Comparison of ENCODE assay signal across 1 cellular context in the genomic region with DNA sequence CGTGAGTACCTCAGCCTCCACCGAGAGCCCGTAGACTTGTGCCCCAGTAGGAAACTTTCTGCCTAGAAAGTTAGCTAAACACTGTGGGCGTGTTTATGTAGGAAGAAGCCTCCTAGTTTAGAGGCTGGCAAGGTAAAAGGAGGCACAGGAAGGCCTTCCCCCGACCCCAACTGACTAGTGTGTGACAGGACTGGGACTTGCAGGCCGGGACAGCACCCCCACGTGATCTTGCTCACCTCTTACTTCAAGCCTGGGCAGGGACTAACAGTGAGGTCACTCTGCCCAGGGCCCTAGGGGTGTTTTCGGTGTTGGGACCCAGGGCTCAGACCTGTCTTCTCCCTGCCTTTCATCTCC.
TF ChIP-seq lines count a peak whose summit lies in the region.

No MANE protein-coding gene starts in this region.

TF ChIP-seq in K562, 482 proteins besides CTCF, POLR2A, EP300 and RAD21 (continues in another document):
- TF ChIP-seq, protein P1, sequence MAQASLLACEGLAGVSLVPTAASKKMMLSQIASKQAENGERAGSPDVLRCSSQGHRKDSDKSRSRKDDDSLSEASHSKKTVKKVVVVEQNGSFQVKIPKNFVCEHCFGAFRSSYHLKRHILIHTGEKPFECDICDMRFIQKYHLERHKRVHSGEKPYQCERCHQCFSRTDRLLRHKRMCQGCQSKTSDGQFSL (CRISPR knock-in tag; IDR thresholded peaks at IDR 0.05): no peak
- TF ChIP-seq, protein P1 (tag; IDR thresholded peaks at IDR 0.05): no peak
- TF ChIP-seq LEF1 (IDR thresholded peaks at IDR 0.05) (no peak), ZNF76 (CRISPR knock-in tag; IDR thresholded peaks at IDR 0.05; ENCODE audit: borderline replicate concordance) (no peak), SREBF2 (CRISPR knock-in tag; IDR thresholded peaks at IDR 0.05) (no peak), ZNF583 (CRISPR knock-in tag; IDR thresholded peaks at IDR 0.05) (no peak), ELF1 (tag; IDR thresholded peaks at IDR 0.05) (no peak), JUNB (CRISPR knock-in tag; conservative IDR thresholded peaks at IDR 0.05) (no peak), ARNT (IDR thresholded peaks at IDR 0.05) (no peak), PHB (CRISPR knock-in tag; IDR thresholded peaks at IDR 0.05) (no peak), ZFP30 (CRISPR knock-in tag; IDR thresholded peaks at IDR 0.05; ENCODE audit: borderline replicate concordance) (no peak), ATF7 (IDR thresholded peaks at IDR 0.05) (0 out of 2 replicates have a peak, but pooled peaks have one; percentile 35), FUS (optimal IDR thresholded peaks at IDR 0.05; ENCODE audit: low read depth, low read length) (no peak), RAD51 (IDR thresholded peaks at IDR 0.05; ENCODE audit: borderline replicate concordance, low read depth) (peak; percentile 71), SMC3 (conservative IDR thresholded peaks at IDR 0.05; ENCODE audit: insufficient read depth, low read depth, low read length) (no peak), NRF1 (conservative IDR thresholded peaks at IDR 0.05 in 1 of 2, IDR thresholded peaks at IDR 0.05 in 1 of 2) (0 out of 4 replicates have a peak, but pooled peaks of 1 of the 2 experiments have one; percentile 6), BRD9 (IDR thresholded peaks at IDR 0.05; ENCODE audit: low read depth, partially characterized antibody) (no peak), HDAC2 (IDR thresholded peaks at IDR 0.05) (0 out of 2 replicates have a peak, but pooled peaks have one; percentile 29), HMG20B (CRISPR knock-in tag; IDR thresholded peaks at IDR 0.05) (no peak), HDAC8 (tag; IDR thresholded peaks at IDR 0.05) (no peak), MTA3 (IDR thresholded peaks at IDR 0.05; ENCODE audit: borderline replicate concordance) (0 out of 2 replicates have a peak, but pooled peaks have one; percentile 31), TARDBP (IDR thresholded peaks at IDR 0.05) (no peak), SLC30A9 (CRISPR knock-in tag; IDR thresholded peaks at IDR 0.05) (no peak), PHF8 (IDR thresholded peaks at IDR 0.05; ENCODE audit: borderline replicate concordance, low read length) (peak; percentile 13; the same call in 1 of the 2 replicates), TSC22D4 (tag; IDR thresholded peaks at IDR 0.05) (no peak), ZNF507 (tag; conservative IDR thresholded peaks at IDR 0.05) (no peak), HSF4 (CRISPR knock-in tag; IDR thresholded peaks at IDR 0.05; ENCODE audit: borderline replicate concordance) (peak; percentile 16; the same call in 1 of the 2 replicates), ZNF263 (CRISPR knock-in tag; IDR thresholded peaks at IDR 0.05; ENCODE audit: borderline replicate concordance) (peak; percentile 14; the same call in 1 of the 2 replicates), ZNF253 (CRISPR knock-in tag; conservative IDR thresholded peaks at IDR 0.05) (no peak), NFYB (IDR thresholded peaks at IDR 0.05; ENCODE audit: extremely low read depth, insufficient read length) (no peak), IFI16 (CRISPR knock-in tag; IDR thresholded peaks at IDR 0.05) (no peak), MTA1 (IDR thresholded peaks at IDR 0.05; ENCODE audit: borderline replicate concordance) (no peak), FOXA3 (CRISPR knock-in tag; conservative IDR thresholded peaks at IDR 0.05 in 1 of 2, IDR thresholded peaks at IDR 0.05 in 1 of 2) (no peak), CC2D1A (IDR thresholded peaks at IDR 0.05) (no peak), BMI1 (IDR thresholded peaks at IDR 0.05; ENCODE audit: low read length) (no peak), HEY1 (CRISPR knock-in tag; IDR thresholded peaks at IDR 0.05; ENCODE audit: borderline replicate concordance) (no peak)
- TF ChIP-seq, protein P2, sequence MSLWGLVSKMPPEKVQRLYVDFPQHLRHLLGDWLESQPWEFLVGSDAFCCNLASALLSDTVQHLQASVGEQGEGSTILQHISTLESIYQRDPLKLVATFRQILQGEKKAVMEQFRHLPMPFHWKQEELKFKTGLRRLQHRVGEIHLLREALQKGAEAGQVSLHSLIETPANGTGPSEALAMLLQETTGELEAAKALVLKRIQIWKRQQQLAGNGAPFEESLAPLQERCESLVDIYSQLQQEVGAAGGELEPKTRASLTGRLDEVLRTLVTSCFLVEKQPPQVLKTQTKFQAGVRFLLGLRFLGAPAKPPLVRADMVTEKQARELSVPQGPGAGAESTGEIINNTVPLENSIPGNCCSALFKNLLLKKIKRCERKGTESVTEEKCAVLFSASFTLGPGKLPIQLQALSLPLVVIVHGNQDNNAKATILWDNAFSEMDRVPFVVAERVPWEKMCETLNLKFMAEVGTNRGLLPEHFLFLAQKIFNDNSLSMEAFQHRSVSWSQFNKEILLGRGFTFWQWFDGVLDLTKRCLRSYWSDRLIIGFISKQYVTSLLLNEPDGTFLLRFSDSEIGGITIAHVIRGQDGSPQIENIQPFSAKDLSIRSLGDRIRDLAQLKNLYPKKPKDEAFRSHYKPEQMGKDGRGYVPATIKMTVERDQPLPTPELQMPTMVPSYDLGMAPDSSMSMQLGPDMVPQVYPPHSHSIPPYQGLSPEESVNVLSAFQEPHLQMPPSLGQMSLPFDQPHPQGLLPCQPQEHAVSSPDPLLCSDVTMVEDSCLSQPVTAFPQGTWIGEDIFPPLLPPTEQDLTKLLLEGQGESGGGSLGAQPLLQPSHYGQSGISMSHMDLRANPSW (CRISPR knock-in tag; IDR thresholded peaks at IDR 0.05): no peak
- TF ChIP-seq, protein P3, sequence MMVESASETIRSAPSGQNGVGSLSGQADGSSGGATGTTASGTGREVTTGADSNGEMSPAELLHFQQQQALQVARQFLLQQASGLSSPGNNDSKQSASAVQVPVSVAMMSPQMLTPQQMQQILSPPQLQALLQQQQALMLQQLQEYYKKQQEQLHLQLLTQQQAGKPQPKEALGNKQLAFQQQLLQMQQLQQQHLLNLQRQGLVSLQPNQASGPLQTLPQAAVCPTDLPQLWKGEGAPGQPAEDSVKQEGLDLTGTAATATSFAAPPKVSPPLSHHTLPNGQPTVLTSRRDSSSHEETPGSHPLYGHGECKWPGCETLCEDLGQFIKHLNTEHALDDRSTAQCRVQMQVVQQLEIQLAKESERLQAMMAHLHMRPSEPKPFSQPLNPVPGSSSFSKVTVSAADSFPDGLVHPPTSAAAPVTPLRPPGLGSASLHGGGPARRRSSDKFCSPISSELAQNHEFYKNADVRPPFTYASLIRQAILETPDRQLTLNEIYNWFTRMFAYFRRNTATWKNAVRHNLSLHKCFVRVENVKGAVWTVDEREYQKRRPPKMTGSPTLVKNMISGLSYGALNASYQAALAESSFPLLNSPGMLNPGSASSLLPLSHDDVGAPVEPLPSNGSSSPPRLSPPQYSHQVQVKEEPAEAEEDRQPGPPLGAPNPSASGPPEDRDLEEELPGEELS (CRISPR knock-in tag; IDR thresholded peaks at IDR 0.05; ENCODE audit: borderline replicate concordance): 0 out of 2 replicates have a peak, but pooled peaks have one; percentile 43
- TF ChIP-seq, protein P4, sequence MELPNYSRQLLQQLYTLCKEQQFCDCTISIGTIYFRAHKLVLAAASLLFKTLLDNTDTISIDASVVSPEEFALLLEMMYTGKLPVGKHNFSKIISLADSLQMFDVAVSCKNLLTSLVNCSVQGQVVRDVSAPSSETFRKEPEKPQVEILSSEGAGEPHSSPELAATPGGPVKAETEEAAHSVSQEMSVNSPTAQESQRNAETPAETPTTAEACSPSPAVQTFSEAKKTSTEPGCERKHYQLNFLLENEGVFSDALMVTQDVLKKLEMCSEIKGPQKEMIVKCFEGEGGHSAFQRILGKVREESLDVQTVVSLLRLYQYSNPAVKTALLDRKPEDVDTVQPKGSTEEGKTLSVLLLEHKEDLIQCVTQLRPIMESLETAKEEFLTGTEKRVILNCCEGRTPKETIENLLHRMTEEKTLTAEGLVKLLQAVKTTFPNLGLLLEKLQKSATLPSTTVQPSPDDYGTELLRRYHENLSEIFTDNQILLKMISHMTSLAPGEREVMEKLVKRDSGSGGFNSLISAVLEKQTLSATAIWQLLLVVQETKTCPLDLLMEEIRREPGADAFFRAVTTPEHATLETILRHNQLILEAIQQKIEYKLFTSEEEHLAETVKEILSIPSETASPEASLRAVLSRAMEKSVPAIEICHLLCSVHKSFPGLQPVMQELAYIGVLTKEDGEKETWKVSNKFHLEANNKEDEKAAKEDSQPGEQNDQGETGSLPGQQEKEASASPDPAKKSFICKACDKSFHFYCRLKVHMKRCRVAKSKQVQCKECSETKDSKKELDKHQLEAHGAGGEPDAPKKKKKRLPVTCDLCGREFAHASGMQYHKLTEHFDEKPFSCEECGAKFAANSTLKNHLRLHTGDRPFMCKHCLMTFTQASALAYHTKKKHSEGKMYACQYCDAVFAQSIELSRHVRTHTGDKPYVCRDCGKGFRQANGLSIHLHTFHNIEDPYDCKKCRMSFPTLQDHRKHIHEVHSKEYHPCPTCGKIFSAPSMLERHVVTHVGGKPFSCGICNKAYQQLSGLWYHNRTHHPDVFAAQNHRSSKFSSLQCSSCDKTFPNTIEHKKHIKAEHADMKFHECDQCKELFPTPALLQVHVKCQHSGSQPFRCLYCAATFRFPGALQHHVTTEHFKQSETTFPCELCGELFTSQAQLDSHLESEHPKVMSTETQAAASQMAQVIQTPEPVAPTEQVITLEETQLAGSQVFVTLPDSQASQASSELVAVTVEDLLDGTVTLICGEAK (IDR thresholded peaks at IDR 0.05): no peak
- TF ChIP-seq, protein P4 (CRISPR knock-in tag; IDR thresholded peaks at IDR 0.05): no peak
- TF ChIP-seq, protein P5, sequence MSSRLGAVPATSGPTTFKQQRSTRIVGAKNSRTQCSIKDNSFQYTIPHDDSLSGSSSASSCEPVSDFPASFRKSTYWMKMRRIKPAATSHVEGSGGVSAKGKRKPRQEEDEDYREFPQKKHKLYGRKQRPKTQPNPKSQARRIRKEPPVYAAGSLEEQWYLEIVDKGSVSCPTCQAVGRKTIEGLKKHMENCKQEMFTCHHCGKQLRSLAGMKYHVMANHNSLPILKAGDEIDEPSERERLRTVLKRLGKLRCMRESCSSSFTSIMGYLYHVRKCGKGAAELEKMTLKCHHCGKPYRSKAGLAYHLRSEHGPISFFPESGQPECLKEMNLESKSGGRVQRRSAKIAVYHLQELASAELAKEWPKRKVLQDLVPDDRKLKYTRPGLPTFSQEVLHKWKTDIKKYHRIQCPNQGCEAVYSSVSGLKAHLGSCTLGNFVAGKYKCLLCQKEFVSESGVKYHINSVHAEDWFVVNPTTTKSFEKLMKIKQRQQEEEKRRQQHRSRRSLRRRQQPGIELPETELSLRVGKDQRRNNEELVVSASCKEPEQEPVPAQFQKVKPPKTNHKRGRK (tag; IDR thresholded peaks at IDR 0.05): no peak
- TF ChIP-seq, protein P6, sequence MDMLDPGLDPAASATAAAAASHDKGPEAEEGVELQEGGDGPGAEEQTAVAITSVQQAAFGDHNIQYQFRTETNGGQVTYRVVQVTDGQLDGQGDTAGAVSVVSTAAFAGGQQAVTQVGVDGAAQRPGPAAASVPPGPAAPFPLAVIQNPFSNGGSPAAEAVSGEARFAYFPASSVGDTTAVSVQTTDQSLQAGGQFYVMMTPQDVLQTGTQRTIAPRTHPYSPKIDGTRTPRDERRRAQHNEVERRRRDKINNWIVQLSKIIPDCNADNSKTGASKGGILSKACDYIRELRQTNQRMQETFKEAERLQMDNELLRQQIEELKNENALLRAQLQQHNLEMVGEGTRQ (CRISPR knock-in tag; IDR thresholded peaks at IDR 0.05): peak; percentile 76
- TF ChIP-seq, protein P7, sequence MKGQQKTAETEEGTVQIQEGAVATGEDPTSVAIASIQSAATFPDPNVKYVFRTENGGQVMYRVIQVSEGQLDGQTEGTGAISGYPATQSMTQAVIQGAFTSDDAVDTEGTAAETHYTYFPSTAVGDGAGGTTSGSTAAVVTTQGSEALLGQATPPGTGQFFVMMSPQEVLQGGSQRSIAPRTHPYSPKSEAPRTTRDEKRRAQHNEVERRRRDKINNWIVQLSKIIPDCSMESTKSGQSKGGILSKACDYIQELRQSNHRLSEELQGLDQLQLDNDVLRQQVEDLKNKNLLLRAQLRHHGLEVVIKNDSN (CRISPR knock-in tag; IDR thresholded peaks at IDR 0.05): peak; percentile 83
- TF ChIP-seq, protein P8, sequence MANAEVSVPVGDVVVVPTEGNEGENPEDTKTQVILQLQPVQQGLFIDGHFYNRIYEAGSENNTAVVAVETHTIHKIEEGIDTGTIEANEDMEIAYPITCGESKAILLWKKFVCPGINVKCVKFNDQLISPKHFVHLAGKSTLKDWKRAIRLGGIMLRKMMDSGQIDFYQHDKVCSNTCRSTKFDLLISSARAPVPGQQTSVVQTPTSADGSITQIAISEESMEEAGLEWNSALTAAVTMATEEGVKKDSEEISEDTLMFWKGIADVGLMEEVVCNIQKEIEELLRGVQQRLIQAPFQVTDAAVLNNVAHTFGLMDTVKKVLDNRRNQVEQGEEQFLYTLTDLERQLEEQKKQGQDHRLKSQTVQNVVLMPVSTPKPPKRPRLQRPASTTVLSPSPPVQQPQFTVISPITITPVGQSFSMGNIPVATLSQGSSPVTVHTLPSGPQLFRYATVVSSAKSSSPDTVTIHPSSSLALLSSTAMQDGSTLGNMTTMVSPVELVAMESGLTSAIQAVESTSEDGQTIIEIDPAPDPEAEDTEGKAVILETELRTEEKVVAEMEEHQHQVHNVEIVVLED (CRISPR knock-in tag; IDR thresholded peaks at IDR 0.05): no peak
